Comparison of ENCODE assay signal across 8 cellular contexts in the genomic region with DNA sequence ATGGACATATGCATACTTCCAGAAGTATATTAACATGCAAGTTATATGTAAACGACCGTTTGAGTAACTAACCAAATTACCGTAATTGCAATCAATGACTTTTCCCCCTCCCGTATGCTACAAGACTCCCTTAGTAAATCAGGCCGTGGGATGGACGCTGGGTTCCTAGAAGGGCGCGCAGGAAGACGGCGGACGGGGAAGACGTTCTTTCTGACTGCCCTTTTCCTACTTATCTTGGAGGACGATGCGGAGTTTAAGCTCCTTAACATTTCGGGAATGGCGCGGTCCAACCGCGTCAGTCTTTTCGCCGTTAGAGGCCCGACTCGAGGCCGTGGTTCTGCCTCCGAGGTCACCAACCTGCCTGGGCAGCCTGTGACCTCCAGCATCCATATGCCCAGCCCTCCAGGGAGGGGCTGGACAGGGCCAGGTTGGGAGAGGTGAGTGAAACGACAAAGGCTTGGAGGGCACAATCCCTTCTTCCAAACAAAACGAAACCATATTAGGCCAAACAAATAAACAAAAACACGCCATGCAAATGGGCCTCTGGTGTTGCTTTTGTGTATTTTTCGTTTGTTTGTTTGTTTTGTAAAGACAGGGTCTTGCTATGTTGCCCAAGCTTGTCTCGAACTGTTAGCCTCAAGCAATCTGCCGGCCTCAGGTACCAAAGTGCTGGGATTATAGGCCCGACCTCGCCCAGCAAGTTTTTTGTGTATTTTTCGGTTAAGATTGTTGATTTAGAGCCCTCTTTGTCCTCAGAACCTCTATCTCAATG. TPM values are rescaled to one million over a fixed set of nuclear protein-coding genes. Genes with fewer than 3 reads are reported as not detected.
DNase-seq lines count a peak whose midpoint lies in the region; TF ChIP-seq lines count a peak whose summit lies in the region.

No MANE protein-coding gene starts in this region.

- H3K4me3 ChIP-seq in adrenal gland: peak overlapping the region in 2 of 4 donors; percentile 69 to 82
- H3K4me3 ChIP-seq in iPS-18c (ENCODE audit: insufficient read depth, low read depth, low read length): peak overlapping the region; percentile 85

- peak overlapping the region; percentile 96 for H3K27ac Mint-ChIP-seq in activated naive CD4-positive, alpha-beta T cell treated with anti-CD3 and anti-CD28 coated beads for 36 hours

- peak overlapping the region; percentile 82 to 98 (median 92) for H3K27ac ChIP-seq in adrenal gland

- no peaks in the 10 kb centered on the region for H3K9me3 ChIP-seq in adrenal gland (replicated peaks in 1 of 3)
- no peaks in the 10 kb centered on the region for H3K9me3 ChIP-seq in iPS-18c (ENCODE audit: control insufficient read depth, insufficient read depth, low read length)

- H3K9me3 Mint-ChIP-seq in activated naive CD4-positive, alpha-beta T cell treated with anti-CD3 and anti-CD28 coated beads for 36 hours: no peaks in the 10 kb centered on the region

- intact Hi-C loops in activated naive CD4-positive, alpha-beta T cell treated with anti-CD3 and anti-CD28 coated beads for 36 hours (cut with micrococcal nuclease): loop anchor here (1.0 to 5.0 kb wide), 11 partner anchors 13 to 699 kb away; a partner anchor contains a TSS
- intact Hi-C loops in adrenal gland (cut with DNase I): no loop called here

- peak overlapping the region; percentile 93 for H3K4me3 Mint-ChIP-seq in activated naive CD4-positive, alpha-beta T cell treated with anti-CD3 and anti-CD28 coated beads for 36 hours

- no peak for DNase-seq in activated naive CD4-positive, alpha-beta T cell treated with anti-CD3 and anti-CD28 coated beads for 36 hours
- no peak for DNase-seq in activated naive CD4-positive, alpha-beta T cell (lab: John Stamatoyannopoulos, UW)
- DNase-seq in HuH-7 (ENCODE audit: low spot score): peak; percentile 27
- DNase-seq in adrenal gland: peak in 6 of 7 donors; percentile 38 to 63 (median 43)
- peak; percentile 49 for DNase-seq in stimulated activated CD8-positive, alpha-beta memory T cell treated with anti-CD3 and anti-CD28 coated beads, Interleukin-4, amount 100 ng/mL, for 48 hours
- no peak for DNase-seq in NCI-H1092 (lab: John Stamatoyannopoulos, UW)
- DNase-seq in KG1 (lab: John Stamatoyannopoulos, UW): no peak

- peaks cover 0 to 13% of the 10 kb centered on the region in 2 donors for H3K36me3 ChIP-seq in adrenal gland (replicated peaks in 1 of 2)

- peaks cover 26 to 31% of the 10 kb centered on the region in 2 donors for H3K4me1 ChIP-seq in adrenal gland (replicated peaks in 1 of 2)

- H3K27me3 ChIP-seq in adrenal gland: no peaks in the 10 kb centered on the region

- peaks cover 31% of the 10 kb centered on the region for H3K4me1 Mint-ChIP-seq in activated naive CD4-positive, alpha-beta T cell treated with anti-CD3 and anti-CD28 coated beads for 36 hours (ENCODE audit: low read depth)

- H3K36me3 Mint-ChIP-seq in activated naive CD4-positive, alpha-beta T cell treated with anti-CD3 and anti-CD28 coated beads for 36 hours (ENCODE audit: low read depth): peaks cover 13% of the 10 kb centered on the region

- no peak for TF ChIP-seq CTCF in adrenal gland (IDR thresholded peaks at IDR 0.05)

- WGBS in adrenal gland, 4 donors: 19 to 20% (median 20%) methylated on average over 29 to 34 of the region's 34 CpGs

- no peaks in the 10 kb centered on the region for H3K27me3 Mint-ChIP-seq in activated naive CD4-positive, alpha-beta T cell treated with anti-CD3 and anti-CD28 coated beads for 36 hours (ENCODE audit: low read depth)

- CTCF ChIA-PET in activated naive CD4-positive, alpha-beta T cell treated with anti-CD3 and anti-CD28 coated beads for 36 hours (lab: Charles Lee): interaction anchor here (0.8 to 5.2 kb wide), 7 partner anchors 10 to 47 kb away, joined by 3 to 49 read pairs (median 5); no protein-coding TSS in a partner anchor

- TF ChIP-seq POLR2A in adrenal gland (IDR thresholded peaks at IDR 0.05): no peak

RNA-seq across cellular contexts. Expression of a gene that starts 0.9 kb away (rescaled TPM):
- 10 to 100 TPM; 64.1 to 69.2 TPM for total RNA-seq in activated naive CD4-positive, alpha-beta T cell treated with anti-CD3 and anti-CD28 coated beads for 36 hours
- 10 to 100 TPM; 57.7 to 83.5 (median 67.0) TPM for total RNA-seq in adrenal gland
- 10 to 100 TPM; 30.8 to 56.6 (median 37.6) TPM for polyA plus RNA-seq in adrenal gland

RNA-seq across cellular contexts. Expression of a gene that starts 19.0 kb away (rescaled TPM):
- 10 to 100 TPM; 62.3 to 63.4 TPM for total RNA-seq in activated naive CD4-positive, alpha-beta T cell treated with anti-CD3 and anti-CD28 coated beads for 36 hours
- total RNA-seq in adrenal gland: 10 to 100 TPM; 37.2 to 82.5 (median 61.6) TPM
- 10 to 100 TPM; 22.6 to 38.0 (median 37.9) TPM for polyA plus RNA-seq in adrenal gland

RNA-seq across cellular contexts. Expression of a gene that starts 44.4 kb away (rescaled TPM):
- not detected for total RNA-seq in activated naive CD4-positive, alpha-beta T cell treated with anti-CD3 and anti-CD28 coated beads for 36 hours
- total RNA-seq in adrenal gland: 10 to 100 TPM; 18.8 to 41.6 (median 35.0) TPM
- 10 to 100 TPM; 11.0 to 61.8 (median 32.3) TPM for polyA plus RNA-seq in adrenal gland

RNA-seq across cellular contexts. Expression of a gene that starts 46.0 kb away (rescaled TPM):
- total RNA-seq in activated naive CD4-positive, alpha-beta T cell treated with anti-CD3 and anti-CD28 coated beads for 36 hours: 10 to 100 TPM; 20.9 to 22.0 TPM
- 10 to 100 TPM; 27.9 to 38.3 (median 32.8) TPM for total RNA-seq in adrenal gland
- 10 to 100 TPM in 1 of 3 donors, 1 to 10 TPM in 2; 7.5 to 18.5 (median 9.5) TPM for polyA plus RNA-seq in adrenal gland

Comparison
In these comparisons a context has a peak if more than half of its experiments do, and no peak if none do; other contexts are left out.
1. DNase-seq: peak in HuH-7 (single experiment), adrenal gland (6 of 7) and stimulated activated CD8-positive, alpha-beta memory T cell treated with anti-CD3 and anti-CD28 coated beads, Interleukin-4, amount 100 ng/mL, for 48 hours (single experiment); none in activated naive CD4-positive, alpha-beta T cell treated with anti-CD3 and anti-CD28 coated beads for 36 hours (single experiment), activated naive CD4-positive, alpha-beta T cell (0 of 4), NCI-H1092 (single experiment) and KG1 (single experiment).
2. RNA of a gene that starts 44.4 kb away (total RNA-seq): 18.8 to 41.6 TPM in adrenal gland; not detected in activated naive CD4-positive, alpha-beta T cell treated with anti-CD3 and anti-CD28 coated beads for 36 hours; every median in the first group is over 10 times any median in the second.